Comparison of ENCODE assay signal across 9 cellular contexts in genomic region chr14:73239463-73240241, GRCh38. TPM values are rescaled to one million over a fixed set of nuclear protein-coding genes. Genes with fewer than 3 reads are reported as not detected.
DNase-seq lines count a peak whose midpoint lies in the region; ATAC-seq and TF ChIP-seq lines count a peak whose summit lies in the region.
"Had no signal": no experiment of that assay in that cellular context is flagged by ENCODE, and none has a peak within 500 bp of the region (broad histone marks: within the 10 kb centered on the region; RNA-seq: fewer than 3 reads in every experiment).

No MANE protein-coding gene starts in this region.

- H3K27ac ChIP-seq in RWPE2 (ENCODE audit: poor library complexity, severe bottlenecking), result no peak overlapping the region
- no peak overlapping the region for H3K27ac ChIP-seq in CD4-positive, alpha-beta memory T cell (ENCODE audit: low read depth, low read length)

- CTCF ChIA-PET in CD4-positive, alpha-beta memory T cell (lab: Charles Lee; ENCODE audit: partially characterized antibody), result no interaction called here

- peaks cover 57% of the 10 kb centered on the region for H3K27me3 ChIP-seq in RWPE2 (ENCODE audit: insufficient read depth, poor library complexity, severe bottlenecking)
- H3K27me3 ChIP-seq in CD4-positive, alpha-beta memory T cell (ENCODE audit: insufficient read depth, low read length), result peaks cover 13% of the 10 kb centered on the region

- H3K27me3 Mint-ChIP-seq in nephron progenitor cell (ENCODE audit: low read depth, poor library complexity), result peaks cover 91% of the 10 kb centered on the region
- H3K27me3 Mint-ChIP-seq in CD4-positive, alpha-beta memory T cell, result peaks cover 48 to 52% of the 10 kb centered on the region in 2 donors

- H3K9me3 ChIP-seq in RWPE2 (ENCODE audit: severe bottlenecking), result no peaks in the 10 kb centered on the region
- no peaks in the 10 kb centered on the region for H3K9me3 ChIP-seq in CD4-positive, alpha-beta memory T cell (ENCODE audit: control insufficient read depth in 1 of 2, low read length in 2 of 2)

- H3K4me3 ChIP-seq in AG10803 (ENCODE audit: low read length) (peak overlapping the region; percentile 26), RWPE2 (ENCODE audit: severe bottlenecking) (no peak overlapping the region), fibroblast of pulmonary artery (replicated peaks; ENCODE audit: low read depth, low read length) (peak overlapping the region; percentile 61)
- no peak overlapping the region for H3K4me3 ChIP-seq in CD4-positive, alpha-beta memory T cell (ENCODE audit: low read length in 2 of 2)

- intact Hi-C loops in CD4-positive, alpha-beta memory T cell (cut with micrococcal nuclease), result no loop called here

- no peak for ATAC-seq in RWPE2 (ENCODE audit: low read depth)

- peaks cover 3% of the 10 kb centered on the region for H3K9me3 Mint-ChIP-seq in nephron progenitor cell
- peaks cover 0 to 2% (median 0%) of the 10 kb centered on the region in 8 donors for H3K9me3 Mint-ChIP-seq in CD4-positive, alpha-beta memory T cell

- peak; percentile 47 for DNase-seq in AG10803 (ENCODE audit: low read depth)
- peak; percentile 66 for DNase-seq in RWPE2 (ENCODE audit: low spot score)
- peak; percentile 62 for DNase-seq in fibroblast of pulmonary artery (ENCODE audit: low read depth)
- peak; percentile 62 for DNase-seq in nephron progenitor cell
- DNase-seq in NCI-H1092 (lab: John Stamatoyannopoulos, UW), result no peak
- DNase-seq in CD4-positive, alpha-beta memory T cell, result no peak
- no peak for DNase-seq in GOT3 (lab: John Stamatoyannopoulos, UW)
- no peak for DNase-seq in NCI-H2081 treated with DMSO at 0.1 percent for 48 hours (lab: John Stamatoyannopoulos, UW)
- DNase-seq: activated naive CD4-positive, alpha-beta T cell had no signal

- TF ChIP-seq CTCF in AG10803 (conservative IDR thresholded peaks at IDR 0.05; ENCODE audit: low read length) (no peak), RWPE2 (IDR thresholded peaks at IDR 0.05; ENCODE audit: poor library complexity, severe bottlenecking) (no peak), fibroblast of pulmonary artery (IDR thresholded peaks at IDR 0.05; ENCODE audit: low read length, missing control alignments) (no peak), nephron progenitor cell (IDR thresholded peaks at IDR 0.05) (no peak)

- H3K36me3 ChIP-seq in RWPE2 (ENCODE audit: low read depth), result no peaks in the 10 kb centered on the region
- H3K36me3 ChIP-seq in CD4-positive, alpha-beta memory T cell (ENCODE audit: insufficient read depth, low read length), result no peaks in the 10 kb centered on the region

- H3K4me3 Mint-ChIP-seq in nephron progenitor cell, result peak overlapping the region; percentile 72
- no peak overlapping the region for H3K4me3 Mint-ChIP-seq in CD4-positive, alpha-beta memory T cell

- no peak overlapping the region for H3K27ac Mint-ChIP-seq in nephron progenitor cell
- H3K27ac Mint-ChIP-seq in CD4-positive, alpha-beta memory T cell, result no peak overlapping the region

- no peaks in the 10 kb centered on the region for H3K36me3 Mint-ChIP-seq in nephron progenitor cell (ENCODE audit: low read depth)
- no peaks in the 10 kb centered on the region for H3K36me3 Mint-ChIP-seq in CD4-positive, alpha-beta memory T cell

- POLR2A ChIA-PET in CD4-positive, alpha-beta memory T cell (lab: Charles Lee; ENCODE audit: partially characterized antibody), result no interaction called here

- peaks cover 15% of the 10 kb centered on the region for H3K4me1 ChIP-seq in RWPE2 (ENCODE audit: insufficient read depth, poor library complexity, severe bottlenecking)
- peaks cover 15% of the 10 kb centered on the region for H3K4me1 ChIP-seq in CD4-positive, alpha-beta memory T cell (ENCODE audit: insufficient read depth, low read length)

- peaks cover 47% of the 10 kb centered on the region for H3K4me1 Mint-ChIP-seq in nephron progenitor cell
- peaks cover 16 to 37% (median 26%) of the 10 kb centered on the region in 4 donors for H3K4me1 Mint-ChIP-seq in CD4-positive, alpha-beta memory T cell

RNA-seq across cellular contexts. Expression of gene PAPLN, which starts 2.3 kb away (rescaled TPM):
- under 1 TPM; 0.11 to 0.17 TPM for total RNA-seq in CD4-positive, alpha-beta memory T cell
- under 1 TPM; 0.32 to 0.50 TPM for polyA plus RNA-seq in CD4-positive, alpha-beta memory T cell

Comparison
In these comparisons a context has a peak if more than half of its experiments do, and no peak if none do; other contexts are left out.
1. DNase-seq: peak in AG10803 (single experiment), RWPE2 (single experiment), fibroblast of pulmonary artery (single experiment) and nephron progenitor cell (single experiment); none in NCI-H1092 (single experiment), CD4-positive, alpha-beta memory T cell (0 of 5), GOT3 (single experiment) and NCI-H2081 treated with DMSO at 0.1 percent for 48 hours (single experiment).
2. H3K4me3 ChIP-seq: peak in AG10803 (single experiment) and fibroblast of pulmonary artery (single experiment); none in RWPE2 (single experiment) and CD4-positive, alpha-beta memory T cell (0 of 2).